Comparison of ENCODE assay signal across 8 cellular contexts in the genomic region with DNA sequence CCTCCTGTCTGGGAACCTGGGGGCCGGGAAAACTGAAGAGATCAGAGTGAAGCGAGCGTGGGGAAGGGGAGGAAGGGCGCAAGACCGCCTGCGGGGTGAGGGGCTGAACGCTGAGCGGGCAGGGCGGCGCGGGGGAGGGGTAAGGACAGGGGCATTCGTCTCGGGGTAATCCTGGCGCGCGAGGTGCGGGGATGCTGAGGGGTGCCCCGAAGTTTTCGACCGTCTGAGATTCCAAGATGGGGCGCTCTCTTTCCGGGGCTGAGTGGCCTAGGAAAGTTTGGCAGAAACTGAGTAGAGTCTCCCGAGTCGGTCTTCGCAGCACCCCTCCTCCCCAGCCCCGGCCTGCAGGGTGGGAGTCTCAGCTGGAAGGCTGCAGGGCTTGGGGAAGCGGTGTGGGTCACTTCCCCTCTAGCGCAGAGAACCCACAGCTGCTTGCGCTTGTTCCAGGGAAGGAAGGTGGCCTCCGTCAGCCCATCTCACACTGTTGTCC. TPM values are rescaled to one million over a fixed set of nuclear protein-coding genes. Genes with fewer than 3 reads are reported as not detected.
DNase-seq lines count a peak whose midpoint lies in the region; ATAC-seq, FAIRE-seq and TF ChIP-seq lines count a peak whose summit lies in the region.

No MANE protein-coding gene starts in this region.

- H3K4me1 Mint-ChIP-seq in chondrocyte (ENCODE audit: low read depth) = peaks cover 31% of the 10 kb centered on the region

- H3K9me3 ChIP-seq in DOHH2 (ENCODE audit: control insufficient read depth, insufficient read depth, low read length) = no peaks in the 10 kb centered on the region
- H3K9me3 ChIP-seq in mucosa of rectum (ENCODE audit: control insufficient read depth in 2 of 2, low read length in 2 of 2) = no peaks in the 10 kb centered on the region

- H3K4me1 ChIP-seq in DOHH2 (ENCODE audit: control insufficient read depth, low read length) (peaks cover 76% of the 10 kb centered on the region), mucosa of rectum (ENCODE audit: control insufficient read depth in 2 of 2, insufficient read depth in 2 of 2, low read length in 2 of 2) (peaks cover 19 to 34% of the 10 kb centered on the region in 2 donors)

- H3K4me3 ChIP-seq in DOHH2 (ENCODE audit: low read length) (peak overlapping the region; percentile 74), mucosa of rectum (ENCODE audit: low read length in 2 of 2) (peak overlapping the region; percentile 52 to 55)

- H3K9ac ChIP-seq in mucosa of rectum (ENCODE audit: low read depth in 1 of 2, low read length in 2 of 2) = no peak overlapping the region

- H4K20me1 ChIP-seq in DOHH2 (ENCODE audit: control insufficient read depth, insufficient read depth, low read depth, low read length) = peaks cover 3% of the 10 kb centered on the region

- H3K27me3 Mint-ChIP-seq in chondrocyte (ENCODE audit: low read depth) = no peaks in the 10 kb centered on the region

- H3K36me3 ChIP-seq in DOHH2 (ENCODE audit: control insufficient read depth, low read length) (peaks cover 25% of the 10 kb centered on the region), mucosa of rectum (ENCODE audit: control insufficient read depth in 2 of 2, insufficient read depth in 2 of 2, low read length in 2 of 2) (peaks cover 9 to 13% of the 10 kb centered on the region in 2 donors)

- H3K79me2 ChIP-seq in DOHH2 (ENCODE audit: control insufficient read depth, low read length) = peaks cover 10% of the 10 kb centered on the region; the same call in 1 of the 2 replicates

- no peak for ATAC-seq in GM19397 (IDR thresholded peaks at IDR 0.05; ENCODE audit: unreplicated experiment)
- ATAC-seq in HG02852 (IDR thresholded peaks at IDR 0.05; ENCODE audit: unreplicated experiment) = no peak

- no peaks in the 10 kb centered on the region for H3K9me2 ChIP-seq in DOHH2 (replicated peaks; ENCODE audit: control insufficient read depth, low read length)

- DNase-seq in NCI-H524 treated with DMSO at 0.1 percent for 48 hours (lab: John Stamatoyannopoulos, UW) = peak; percentile 12
- no peak for DNase-seq in chondrocyte (ENCODE audit: low spot score)
- DNase-seq in RCC 7860 (ENCODE audit: low spot score) = no peak
- DNase-seq in cerebellar cortex (ENCODE audit: low spot score) = no peak

- peaks cover 37% of the 10 kb centered on the region for H3F3A ChIP-seq in DOHH2 (ENCODE audit: control insufficient read depth, insufficient read depth)

- peaks cover 15% of the 10 kb centered on the region for H3K36me3 Mint-ChIP-seq in chondrocyte (ENCODE audit: low read depth)

- H3K27me3 ChIP-seq in DOHH2 (ENCODE audit: control insufficient read depth, low read length) (no peaks in the 10 kb centered on the region), mucosa of rectum (ENCODE audit: control insufficient read depth in 2 of 2, insufficient read depth in 2 of 2, low read length in 2 of 2) (peaks cover 7 to 8% of the 10 kb centered on the region in 2 donors)

- H3K27ac ChIP-seq in DOHH2 (ENCODE audit: low read depth, low read length) (no peak overlapping the region), mucosa of rectum (ENCODE audit: low read depth in 2 of 2, low read length in 2 of 2) (peak overlapping the region in 1 of 2 donors; percentile 67)

- H3K9me3 Mint-ChIP-seq in chondrocyte (ENCODE audit: low read depth) = no peaks in the 10 kb centered on the region

- TF ChIP-seq CTCF in DOHH2 (IDR thresholded peaks at IDR 0.05; ENCODE audit: low read depth, low read length, poor library complexity, severe bottlenecking) = no peak
- TF ChIP-seq CTCF in chondrocyte (IDR thresholded peaks at IDR 0.05) = no peak

- no peak overlapping the region for H3K27ac Mint-ChIP-seq in chondrocyte (ENCODE audit: unreplicated experiment)

- FAIRE-seq in RCC 7860 (lab: Jason Lieb, UNC) = no peak

- H3K4me3 Mint-ChIP-seq in chondrocyte (ENCODE audit: unreplicated experiment) = peak overlapping the region; percentile 85

- peak overlapping the region; percentile 94 for H3K4me2 ChIP-seq in DOHH2 (ENCODE audit: low read length)

RNA-seq across cellular contexts. Expression of a gene that starts 0.6 kb away (rescaled TPM):
- total RNA-seq in chondrocyte = 1.6 to 2.1 TPM (median 1.9 TPM) in 3 replicates

RNA-seq across cellular contexts. Expression of a gene that starts 10.5 kb away (rescaled TPM):
- 539 to 625 TPM (median 549 TPM) in 3 replicates for total RNA-seq in chondrocyte
